19 cellular contexts compared by ENCODE assay signal in genomic region chr2:44201648-44202047, GRCh38. TPM values are rescaled to one million over a fixed set of nuclear protein-coding genes. Genes with fewer than 3 reads are reported as not detected.
DNase-seq lines count a peak whose midpoint lies in the region; ATAC-seq, FAIRE-seq and TF ChIP-seq lines count a peak whose summit lies in the region.
"Had no signal": no experiment of that assay in that cellular context is flagged by ENCODE, and none has a peak within 500 bp of the region (broad histone marks: within the 10 kb centered on the region; RNA-seq: fewer than 3 reads in every experiment).

No MANE protein-coding gene starts in this region.

- no peaks in the 10 kb centered on the region for H3K9me3 ChIP-seq in Caco-2
- no peaks in the 10 kb centered on the region for H3K9me3 ChIP-seq in naive thymus-derived CD4-positive, alpha-beta T cell (ENCODE audit: control insufficient read depth in 2 of 3, low read length in 3 of 3)
- H3K9me3 ChIP-seq: Peyer's patch, SK-N-SH had no signal

- H3K4me1 Mint-ChIP-seq in Caco-2 (ENCODE audit: low read depth, unreplicated experiment) (no peaks in the 10 kb centered on the region), WTC11 (peaks cover 53% of the 10 kb centered on the region)
- peaks cover 28 to 84% (median 76%) of the 10 kb centered on the region in 7 donors for H3K4me1 Mint-ChIP-seq in naive thymus-derived CD4-positive, alpha-beta T cell

- no peak overlapping the region for H3K4me3 ChIP-seq in Caco-2 (ENCODE audit: low read depth, low read length)
- H3K4me3 ChIP-seq in naive thymus-derived CD4-positive, alpha-beta T cell (ENCODE audit: low read length) = no peak overlapping the region
- H3K4me3 ChIP-seq: Peyer's patch had no signal

- ATAC-seq in WTC11 (no peak), foreskin keratinocyte (no peak), GM19397 (IDR thresholded peaks at IDR 0.05; ENCODE audit: unreplicated experiment) (no peak)
- no peak for ATAC-seq in naive thymus-derived CD4-positive, alpha-beta T cell

- no peaks in the 10 kb centered on the region for H3K36me3 ChIP-seq in Caco-2 (ENCODE audit: control insufficient read depth, insufficient read depth, low read length)
- H3K36me3 ChIP-seq in naive thymus-derived CD4-positive, alpha-beta T cell (ENCODE audit: control insufficient read depth in 2 of 3, insufficient read depth in 3 of 3, low read length in 3 of 3) = peaks cover 0 to 8% (median 3%) of the 10 kb centered on the region in 3 experiments
- H3K36me3 ChIP-seq: Peyer's patch had no signal

- DNase-seq in Caco-2 (no peak), GM12892 (ENCODE audit: insufficient read length) (no peak), WTC11 (ENCODE audit: low spot score) (no peak), AG08396 (ENCODE audit: low spot score) (no peak), foreskin keratinocyte (no peak), caudate nucleus (lab: John Stamatoyannopoulos, UW) (no peak)
- DNase-seq in naive thymus-derived CD4-positive, alpha-beta T cell = no peak
- DNase-seq: GOT3, HFFc6, KBM-7, NCI-H1105 treated with DMSO at 0.1 percent for 48 hours, NCI-H187, NCI-H2171, NCI-H446 treated with DMSO at 0.1 percent for 48 hours, NCI-H82, Peyer's patch, Right ventricle myocardium superior, SK-N-SH had no signal

- intact Hi-C loops in Caco-2 (cut with micrococcal nuclease; ENCODE audit: unreplicated experiment) = no loop called here
- intact Hi-C loops in naive thymus-derived CD4-positive, alpha-beta T cell (cut with micrococcal nuclease) = loop anchor here in 1 of 2 donors (2.0 kb wide), 2 partner anchors 15 to 17 kb away; no protein-coding TSS in a partner anchor

- H3K36me3 Mint-ChIP-seq in Caco-2 (ENCODE audit: insufficient read depth, unreplicated experiment) (peaks cover 52% of the 10 kb centered on the region), WTC11 (peaks cover 27% of the 10 kb centered on the region)
- peaks cover 15 to 45% (median 33%) of the 10 kb centered on the region in 5 donors for H3K36me3 Mint-ChIP-seq in naive thymus-derived CD4-positive, alpha-beta T cell

- no peak for TF ChIP-seq POLR2A in GM12892 (IDR thresholded peaks at IDR 0.05; ENCODE audit: low read depth, low read length)

- H3K4me1 ChIP-seq in Caco-2 = no peaks in the 10 kb centered on the region
- H3K4me1 ChIP-seq in naive thymus-derived CD4-positive, alpha-beta T cell (ENCODE audit: control insufficient read depth in 2 of 2, insufficient read depth in 2 of 2, low read length in 2 of 2) = peaks cover 0 to 21% of the 10 kb centered on the region in 2 donors
- H3K4me1 ChIP-seq in foreskin keratinocyte = no peaks in the 10 kb centered on the region
- H3K4me1 ChIP-seq: Peyer's patch had no signal

- H3K9me3 Mint-ChIP-seq in Caco-2 (ENCODE audit: unreplicated experiment) = no peaks in the 10 kb centered on the region
- H3K9me3 Mint-ChIP-seq in WTC11 = peaks cover 5% of the 10 kb centered on the region; the same call in 1 of the 2 replicates
- H3K9me3 Mint-ChIP-seq in naive thymus-derived CD4-positive, alpha-beta T cell = peaks cover 0 to 7% (median 0%) of the 10 kb centered on the region in 11 donors
- H3K9me3 Mint-ChIP-seq: HFFc6 had no signal

- FAIRE-seq in GM12892 (lab: Jason Lieb, UNC) = peak; percentile 14

- H3K27ac ChIP-seq in naive thymus-derived CD4-positive, alpha-beta T cell (ENCODE audit: low read depth, low read length) = no peak overlapping the region
- H3K27ac ChIP-seq in foreskin keratinocyte (no peak overlapping the region), caudate nucleus (ENCODE audit: low read depth, low read length) (no peak overlapping the region)
- H3K27ac ChIP-seq: Peyer's patch had no signal

- H3K27me3 ChIP-seq in Caco-2 (replicated peaks; ENCODE audit: control insufficient read depth, insufficient read depth, low read length) (no peaks in the 10 kb centered on the region), foreskin keratinocyte (no peaks in the 10 kb centered on the region)
- no peaks in the 10 kb centered on the region for H3K27me3 ChIP-seq in naive thymus-derived CD4-positive, alpha-beta T cell (ENCODE audit: control insufficient read depth in 2 of 2, insufficient read depth in 2 of 2, low read length in 2 of 2)
- H3K27me3 ChIP-seq: Peyer's patch had no signal

- CTCF ChIA-PET in Caco-2 (lab: Charles Lee) (interaction anchor here (0.5 kb wide), 1 partner anchor 11 kb away, joined by 4 read pairs; no protein-coding TSS in a partner anchor), WTC11 (lab: Charles Lee) (interaction anchor here (1.0 kb wide), 1 partner anchor 115 kb away, joined by 3 read pairs; no protein-coding TSS in a partner anchor)
- CTCF ChIA-PET in naive thymus-derived CD4-positive, alpha-beta T cell (lab: Charles Lee) = interaction anchor here (0.8 kb wide), 1 partner anchor 11 kb away, joined by 3 read pairs; no protein-coding TSS in a partner anchor

- H3K27ac Mint-ChIP-seq in Caco-2 (ENCODE audit: unreplicated experiment) = no peak overlapping the region
- peak overlapping the region; percentile 66 for H3K27ac Mint-ChIP-seq in WTC11
- H3K27ac Mint-ChIP-seq in naive thymus-derived CD4-positive, alpha-beta T cell = peak overlapping the region in 4 of 9 donors; percentile 6 to 76 (median 18)
- H3K27ac Mint-ChIP-seq: HFFc6 had no signal

- no peaks in the 10 kb centered on the region for H3K27me3 Mint-ChIP-seq in Caco-2 (ENCODE audit: insufficient read depth, unreplicated experiment)
- no peaks in the 10 kb centered on the region for H3K27me3 Mint-ChIP-seq in WTC11 (ENCODE audit: low read depth)
- H3K27me3 Mint-ChIP-seq in naive thymus-derived CD4-positive, alpha-beta T cell = no peaks in the 10 kb centered on the region

- POLR2A ChIA-PET in Caco-2 (lab: Charles Lee) (no interaction called here), WTC11 (lab: Charles Lee) (no interaction called here)
- POLR2A ChIA-PET in naive thymus-derived CD4-positive, alpha-beta T cell (lab: Charles Lee) = no interaction called here

- BruUV-seq in Caco-2 (replicated peaks; lab: Mats Ljungman, UMichigan) = TSS peak; percentile 64

- TF ChIP-seq CTCF in Caco-2 (IDR thresholded peaks at IDR 0.05; ENCODE audit: insufficient read depth in 1 of 2, low read depth in 1 of 2, low read length in 1 of 2, severe bottlenecking in 1 of 2, unreplicated experiment in 1 of 2) (no peak), WTC11 (IDR thresholded peaks at IDR 0.05) (no peak), foreskin keratinocyte (conservative IDR thresholded peaks at IDR 0.05) (no peak)

- H3K4me3 Mint-ChIP-seq in Caco-2 (ENCODE audit: unreplicated experiment) (no peak overlapping the region), WTC11 (no peak overlapping the region)
- H3K4me3 Mint-ChIP-seq in naive thymus-derived CD4-positive, alpha-beta T cell = peak overlapping the region in 6 of 10 donors; percentile 2 to 61 (median 20)
- H3K4me3 Mint-ChIP-seq: HFFc6 had no signal

TF ChIP-seq in WTC11, 78 proteins besides CTCF, POLR2A, EP300 and RAD21 (continues in another document):
- no peak for TF ChIP-seq IRF1 (CRISPR knock-in tag; IDR thresholded peaks at IDR 0.05)
- no peak for TF ChIP-seq ETV6 (CRISPR knock-in tag; IDR thresholded peaks at IDR 0.05)
- no peak for TF ChIP-seq ATF3 (CRISPR knock-in tag; conservative IDR thresholded peaks at IDR 0.05)
- no peak for TF ChIP-seq AR (CRISPR knock-in tag; IDR thresholded peaks at IDR 0.05)
- TF ChIP-seq SOX15 (CRISPR knock-in tag; IDR thresholded peaks at IDR 0.05) = no peak

RNA-seq across cellular contexts. Expression of gene PPM1B, which starts 33.0 kb away (rescaled TPM):
- total RNA-seq in Caco-2 (2022) = 82.9 and 85.4 TPM in 2 replicates
- polyA plus RNA-seq in GM12892 (2012; ENCODE audit: missing spikeins) = 28.0 TPM
- 94.2 to 102 TPM (median 96.4 TPM) in 3 replicates for total RNA-seq in WTC11 (2021)
- total RNA-seq in naive thymus-derived CD4-positive, alpha-beta T cell = 10 to 100 TPM; 46.0 to 89.5 (median 78.8) TPM
- polyA plus RNA-seq in naive thymus-derived CD4-positive, alpha-beta T cell = 10 to 100 TPM; 52.0 to 74.7 TPM
- 26.1 and 29.5 TPM in 2 replicates for total RNA-seq in foreskin keratinocyte
- 12.5 and 13.7 TPM in 2 replicates for polyA plus RNA-seq in foreskin keratinocyte

Comparison
In these comparisons a context has a peak if more than half of its experiments do, and no peak if none do; other contexts are left out.
1. H3K4me3 Mint-ChIP-seq: peak in naive thymus-derived CD4-positive, alpha-beta T cell (6 of 10); none in Caco-2 (single experiment) and WTC11 (single experiment).